9 cellular contexts compared by ENCODE assay signal in the genomic region with DNA sequence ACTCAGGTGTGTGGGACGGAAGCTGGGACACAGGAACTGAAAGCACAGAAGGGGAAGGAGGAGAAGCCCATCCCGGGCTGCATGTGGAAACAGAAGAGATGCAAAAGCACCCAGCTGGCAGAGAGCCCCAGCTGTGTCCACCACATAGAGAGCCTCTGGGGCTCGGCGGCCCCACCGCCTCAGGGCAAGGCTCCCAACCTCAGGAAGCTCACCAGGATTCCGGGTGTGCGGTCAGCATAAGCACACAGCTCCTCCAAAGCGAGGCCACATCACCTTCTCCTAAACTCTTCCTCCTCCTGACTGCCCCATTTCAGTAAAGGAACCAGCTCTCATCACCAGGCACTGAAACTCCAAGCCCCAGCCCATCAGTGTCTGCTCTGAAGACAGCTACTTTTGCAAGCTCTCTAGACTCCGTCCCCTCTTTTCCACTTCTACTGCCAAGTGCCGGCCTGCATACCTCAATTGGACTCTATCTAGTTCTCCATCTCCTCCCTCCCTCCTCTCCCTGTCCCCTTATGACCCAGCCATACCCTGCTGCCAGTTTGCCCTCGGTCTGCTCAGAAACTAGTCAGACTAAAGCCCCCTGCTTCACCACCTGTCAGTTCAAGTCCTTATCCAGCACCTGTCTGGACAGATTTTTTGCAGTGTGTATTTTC. TPM values are rescaled to one million over a fixed set of nuclear protein-coding genes. Genes with fewer than 3 reads are reported as not detected.
DNase-seq lines count a peak whose midpoint lies in the region; ATAC-seq and TF ChIP-seq lines count a peak whose summit lies in the region.
"Had no signal": no experiment of that assay in that cellular context is flagged by ENCODE, and none has a peak within 500 bp of the region (broad histone marks: within the 10 kb centered on the region; RNA-seq: fewer than 3 reads in every experiment).

No MANE protein-coding gene starts in this region.

- peak overlapping the region; percentile 59 for H3K27ac Mint-ChIP-seq in activated T-cell treated with anti-CD3 and anti-CD28 coated beads, Interleukin-2, amount 50 U/mL, for 24 hours
- H3K27ac Mint-ChIP-seq in activated T-cell treated with anti-CD3 and anti-CD28 coated beads, Interleukin-2, amount 50 U/mL, for 72 hours = no peak overlapping the region

- H3K4me3 ChIP-seq in heart right ventricle = peak overlapping the region in 3 of 10 donors; percentile 1 to 14 (median 6)
- no peak overlapping the region for H3K4me3 ChIP-seq in tibial nerve

- H3K36me3 ChIP-seq in heart right ventricle = peaks cover 0 to 13% (median 0%) of the 10 kb centered on the region in 9 donors
- no peaks in the 10 kb centered on the region for H3K36me3 ChIP-seq in tibial nerve

- H3K27ac ChIP-seq in heart right ventricle (peak overlapping the region in 9 of 10 donors; percentile 28 to 97 (median 71)), tibial nerve (peak overlapping the region in 3 of 4 donors; percentile 29 to 72 (median 54))
- H3K27ac ChIP-seq: C4-2B had no signal

- intact Hi-C loops in heart right ventricle (cut with DNase I) = loop anchor here in 3 of 10 donors (5.0 kb wide), 2 partner anchors 41 to 51 kb away; no protein-coding TSS in a partner anchor

- H3K9me3 ChIP-seq in heart right ventricle = no peaks in the 10 kb centered on the region
- H3K9me3 ChIP-seq in tibial nerve = no peaks in the 10 kb centered on the region

- no peak for TF ChIP-seq POLR2A in tibial nerve (IDR thresholded peaks at IDR 0.05)

- no peak for ATAC-seq in activated T-cell treated with anti-CD3 and anti-CD28 coated beads, Interleukin-2, amount 50 U/mL, for 72 hours (replicated peaks in 1 of 2)
- ATAC-seq in heart right ventricle = peak in 1 of 8 donors; percentile 1

- TF ChIP-seq CTCF in heart right ventricle (IDR thresholded peaks at IDR 0.05) (no peak), tibial nerve (IDR thresholded peaks at IDR 0.05) (no peak)

- 32 to 38% methylated on average over 11 of the region's 11 CpGs for WGBS in heart right ventricle, 2 donors
- WGBS in tibial nerve, 2 donors = 30 to 41% methylated on average over 11 of the region's 11 CpGs

- peaks cover 49 to 100% (median 96%) of the 10 kb centered on the region in 9 donors for H3K4me1 ChIP-seq in heart right ventricle
- peaks cover 0 to 92% (median 74%) of the 10 kb centered on the region in 4 donors for H3K4me1 ChIP-seq in tibial nerve

- TF ChIP-seq EP300 in tibial nerve (IDR thresholded peaks at IDR 0.05) = no peak

- H3K4me3 Mint-ChIP-seq in activated T-cell treated with anti-CD3 and anti-CD28 coated beads, Interleukin-2, amount 50 U/mL, for 24 hours = no peak overlapping the region
- peak overlapping the region in 1 of 2 donors; percentile 16 for H3K4me3 Mint-ChIP-seq in activated T-cell treated with anti-CD3 and anti-CD28 coated beads, Interleukin-2, amount 50 U/mL, for 72 hours

- H3K27me3 Mint-ChIP-seq in activated T-cell treated with anti-CD3 and anti-CD28 coated beads, Interleukin-2, amount 50 U/mL, for 24 hours = no peaks in the 10 kb centered on the region
- no peaks in the 10 kb centered on the region for H3K27me3 Mint-ChIP-seq in activated T-cell treated with anti-CD3 and anti-CD28 coated beads, Interleukin-2, amount 50 U/mL, for 72 hours (ENCODE audit: low read depth)

- DNase-seq in activated T-cell treated with anti-CD3 and anti-CD28 coated beads, Interleukin-2, amount 50 U/mL, for 24 hours = no peak
- no peak for DNase-seq in activated T-cell treated with anti-CD3 and anti-CD28 coated beads, Interleukin-2, amount 50 U/mL, for 72 hours
- DNase-seq in RPMI7951 (ENCODE audit: low read depth) (peak; percentile 90), heart right ventricle (peak in 1 of 2 donors; percentile 35), tibial nerve (ENCODE audit: low spot score in 2 of 2) (no peak), GM19240 (ENCODE audit: insufficient read length, low spot score) (no peak), AML-193 (lab: John Stamatoyannopoulos, UW) (no peak)
- DNase-seq in stimulated activated naive CD4-positive, alpha-beta T cell treated with Interleukin-2 at 50 U/mL for 16 hours (lab: John Stamatoyannopoulos, UW) = no peak

- peaks cover 83% of the 10 kb centered on the region for H3K4me1 Mint-ChIP-seq in activated T-cell treated with anti-CD3 and anti-CD28 coated beads, Interleukin-2, amount 50 U/mL, for 24 hours (ENCODE audit: low read depth)
- H3K4me1 Mint-ChIP-seq in activated T-cell treated with anti-CD3 and anti-CD28 coated beads, Interleukin-2, amount 50 U/mL, for 72 hours (ENCODE audit: low read depth) = peaks cover 79% of the 10 kb centered on the region

- no peaks in the 10 kb centered on the region for H3K27me3 ChIP-seq in heart right ventricle
- H3K27me3 ChIP-seq in tibial nerve = no peaks in the 10 kb centered on the region

- H3K36me3 Mint-ChIP-seq in activated T-cell treated with anti-CD3 and anti-CD28 coated beads, Interleukin-2, amount 50 U/mL, for 24 hours (ENCODE audit: low read depth) = peaks cover 13% of the 10 kb centered on the region
- peaks cover 1 to 2% of the 10 kb centered on the region in 2 donors for H3K36me3 Mint-ChIP-seq in activated T-cell treated with anti-CD3 and anti-CD28 coated beads, Interleukin-2, amount 50 U/mL, for 72 hours (ENCODE audit: insufficient read depth in 2 of 2)

- H3K9me3 Mint-ChIP-seq in activated T-cell treated with anti-CD3 and anti-CD28 coated beads, Interleukin-2, amount 50 U/mL, for 24 hours = no peaks in the 10 kb centered on the region
- H3K9me3 Mint-ChIP-seq in activated T-cell treated with anti-CD3 and anti-CD28 coated beads, Interleukin-2, amount 50 U/mL, for 72 hours = no peaks in the 10 kb centered on the region

RNA-seq across cellular contexts. Expression of a gene that starts 6.0 kb away (rescaled TPM):
- total RNA-seq in activated T-cell treated with anti-CD3 and anti-CD28 coated beads, Interleukin-2, amount 50 U/mL, for 72 hours = 10 to 100 TPM; 15.9 to 18.3 TPM
- 18.5 and 26.6 TPM in 2 replicates for total RNA-seq in RPMI7951 (2014; rRNA removed; shearing (Covaris generic))
- 10 to 100 TPM; 15.1 to 37.1 (median 20.9) TPM for total RNA-seq in heart right ventricle
- 10 to 100 TPM in 1 of 2 donors, 1 to 10 TPM in 1; 8.0 to 10.8 TPM for polyA plus RNA-seq in heart right ventricle
- 10 to 100 TPM; 18.6 to 32.4 (median 23.6) TPM for total RNA-seq in tibial nerve

RNA-seq across cellular contexts. Expression of a gene that starts 21.5 kb away (rescaled TPM):
- 10 to 100 TPM; 15.4 to 18.0 TPM for total RNA-seq in activated T-cell treated with anti-CD3 and anti-CD28 coated beads, Interleukin-2, amount 50 U/mL, for 72 hours
- total RNA-seq in RPMI7951 (2014; rRNA removed; shearing (Covaris generic)) = 3.9 and 6.4 TPM in 2 replicates
- 10 to 100 TPM in 2 of 10 donors, 1 to 10 TPM in 8; 6.5 to 12.6 (median 9.0) TPM for total RNA-seq in heart right ventricle
- 10 to 100 TPM in 1 of 2 donors, 1 to 10 TPM in 1; 6.3 to 15.4 TPM for polyA plus RNA-seq in heart right ventricle
- total RNA-seq in tibial nerve = 10 to 100 TPM; 21.3 to 53.1 (median 37.9) TPM
